Comparison of ENCODE assay signal across 28 cellular contexts in genomic region chr2:229130522-229130921, GRCh38.
DNase-seq lines count a peak whose midpoint lies in the region; TF ChIP-seq lines count a peak whose summit lies in the region.
"Had no signal": no experiment of that assay in that cellular context is flagged by ENCODE, and none has a peak within 500 bp of the region (broad histone marks: within the 10 kb centered on the region; RNA-seq: fewer than 3 reads in every experiment).

No MANE protein-coding gene starts in this region.

- H3K9me3 ChIP-seq in mammary epithelial cell (replicated peaks; ENCODE audit: insufficient read depth, low read length) (no peaks in the 10 kb centered on the region), ascending aorta (no peaks in the 10 kb centered on the region), smooth muscle cell (replicated peaks; ENCODE audit: low read depth) (no peaks in the 10 kb centered on the region), esophagus muscularis mucosa (peaks cover 0 to 2% (median 0%) of the 10 kb centered on the region in 4 donors)
- H3K9me3 ChIP-seq: uterus had no signal

- dilution Hi-C loops in mammary epithelial cell (cut with HindIII; ENCODE audit: low sequenced_read_pairs): no loop called here

- peaks cover 11% of the 10 kb centered on the region for H3K4me1 Mint-ChIP-seq in MCF 10A (ENCODE audit: insufficient read depth, unreplicated experiment)
- H3K4me1 Mint-ChIP-seq: activated CD4-positive, alpha-beta memory T cell treated with anti-CD3 and anti-CD28 coated beads, Interleukin-2, amount 10 ng/mL, durations not matched to agents 7 days and 5 days; activated T-helper 17 cell treated with anti-CD3 and anti-CD28 coated beads, Interleukin-2, amount 50 U/mL, for 72 hours; CD4-positive, CD25-positive, alpha-beta regulatory T cell; central memory CD8-positive, alpha-beta T cell; memory B cell; naive thymus-derived CD4-positive, alpha-beta T cell had no signal

- no peaks in the 10 kb centered on the region for H3K79me2 ChIP-seq in mammary epithelial cell (ENCODE audit: insufficient read depth, low read length)
- no peaks in the 10 kb centered on the region for H3K79me2 ChIP-seq in smooth muscle cell (ENCODE audit: low read depth)

- intact Hi-C loops in MCF 10A (cut with micrococcal nuclease): no loop called here
- intact Hi-C loops in mammary epithelial cell (cut with micrococcal nuclease): loop anchor here (5.0 kb wide), 1 partner anchor 448 kb away; no protein-coding TSS in a partner anchor
- intact Hi-C loops in ascending aorta (cut with DNase I): loop anchor here (5.0 to 10.0 kb wide), 2 partner anchors 314 to 457 kb away; no protein-coding TSS in a partner anchor
- intact Hi-C loops in esophagus muscularis mucosa (cut with DNase I): no loop called here

- TF ChIP-seq EP300 in esophagus muscularis mucosa (IDR thresholded peaks at IDR 0.05): no peak

- H2AFZ ChIP-seq in mammary epithelial cell (ENCODE audit: low read depth, low read length) (no peak overlapping the region), smooth muscle cell (ENCODE audit: low read depth) (no peak overlapping the region)

- H3K36me3 ChIP-seq in mammary epithelial cell (ENCODE audit: insufficient read depth, low read length) (no peaks in the 10 kb centered on the region), ascending aorta (peaks cover 0 to 8% of the 10 kb centered on the region in 2 donors), smooth muscle cell (ENCODE audit: low read depth) (no peaks in the 10 kb centered on the region), esophagus muscularis mucosa (peaks cover 0 to under 1% (median 0%) of the 10 kb centered on the region in 4 donors)
- H3K36me3 ChIP-seq: uterus had no signal

- WGBS in mammary epithelial cell (ENCODE audit: low coverage, missing lambda C conversion rate): 47% methylated on average over 5 of the region's 6 CpGs
- 7% methylated on average over 6 of the region's 6 CpGs for WGBS in smooth muscle cell (ENCODE audit: low lambda C conversion rate)
- WGBS in esophagus muscularis mucosa: 27% methylated on average over 6 of the region's 6 CpGs

- no peak overlapping the region for H3K4me2 ChIP-seq in mammary epithelial cell (ENCODE audit: insufficient read depth, low read depth, low read length)
- peak overlapping the region; percentile 81 for H3K4me2 ChIP-seq in smooth muscle cell
- H3K4me2 ChIP-seq: KMS-11 had no signal

- H3K36me3 Mint-ChIP-seq in MCF 10A (ENCODE audit: insufficient read depth, unreplicated experiment): peaks cover 43% of the 10 kb centered on the region
- H3K36me3 Mint-ChIP-seq: CD4-positive, CD25-positive, alpha-beta regulatory T cell; memory B cell had no signal

- H3K27me3 ChIP-seq in mammary epithelial cell (ENCODE audit: insufficient read depth, low read length): no peaks in the 10 kb centered on the region
- H3K27me3 ChIP-seq in ascending aorta: no peaks in the 10 kb centered on the region
- no peaks in the 10 kb centered on the region for H3K27me3 ChIP-seq in smooth muscle cell (ENCODE audit: low read depth)
- H3K27me3 ChIP-seq in esophagus muscularis mucosa: no peaks in the 10 kb centered on the region
- H3K27me3 ChIP-seq: uterus had no signal

- H3K4me3 ChIP-seq in mammary epithelial cell (replicated peaks in 1 of 3; ENCODE audit: insufficient read depth in 1 of 3, low read depth in 2 of 3, low read length in 3 of 3) (no peak overlapping the region), ascending aorta (no peak overlapping the region), smooth muscle cell (peak overlapping the region; percentile 25), esophagus muscularis mucosa (no peak overlapping the region)
- H3K4me3 ChIP-seq: GM12878, psoas muscle, uterus had no signal

- H3K9me3 Mint-ChIP-seq in MCF 10A (ENCODE audit: unreplicated experiment): peaks cover 6% of the 10 kb centered on the region

- H3K27ac ChIP-seq in mammary epithelial cell (ENCODE audit: insufficient read depth, low read depth, low read length) (no peak overlapping the region), ascending aorta (peak overlapping the region; percentile 43 to 49), smooth muscle cell (ENCODE audit: low read depth) (peak overlapping the region; percentile 92), esophagus muscularis mucosa (replicated peaks in 1 of 4) (no peak overlapping the region)
- H3K27ac ChIP-seq: KMS-11, psoas muscle, uterus had no signal

- H3K27ac Mint-ChIP-seq in MCF 10A (ENCODE audit: low read depth, unreplicated experiment): peak overlapping the region; percentile 31
- H3K27ac Mint-ChIP-seq: activated CD4-positive, alpha-beta memory T cell treated with anti-CD3 and anti-CD28 coated beads, Interleukin-2, amount 10 ng/mL, durations not matched to agents 7 days and 5 days; activated T-helper 17 cell treated with anti-CD3 and anti-CD28 coated beads, Interleukin-2, amount 50 U/mL, for 72 hours; CD4-positive, CD25-positive, alpha-beta regulatory T cell; memory B cell; naive thymus-derived CD4-positive, alpha-beta T cell had no signal

- in situ Hi-C loops in mammary epithelial cell (cut with MboI; ENCODE audit: low sequenced_read_pairs in 2 of 2): no loop called here

- no peaks in the 10 kb centered on the region for H3K27me3 Mint-ChIP-seq in MCF 10A (ENCODE audit: insufficient read depth, unreplicated experiment)
- H3K27me3 Mint-ChIP-seq: activated CD4-positive, alpha-beta memory T cell treated with anti-CD3 and anti-CD28 coated beads, Interleukin-2, amount 10 ng/mL, durations not matched to agents 7 days and 5 days; activated T-helper 17 cell treated with anti-CD3 and anti-CD28 coated beads, Interleukin-2, amount 50 U/mL, for 72 hours; central memory CD8-positive, alpha-beta T cell; memory B cell had no signal

- H3K9ac ChIP-seq in mammary epithelial cell (ENCODE audit: insufficient read depth, low read length): no peak overlapping the region
- H3K9ac ChIP-seq in smooth muscle cell (ENCODE audit: low read depth): peak overlapping the region; percentile 75
- H3K9ac ChIP-seq: KMS-11 had no signal

- H3F3A ChIP-seq in smooth muscle cell (ENCODE audit: low read depth): peaks cover 21% of the 10 kb centered on the region

- POLR2A ChIA-PET in MCF 10A (lab: Yijun Ruan, JAX): interaction anchor here (0.9 kb wide), 1 partner anchor 141 kb away, joined by 3 read pairs; the partner anchor contains the start of gene PID1

- H3K4me1 ChIP-seq in mammary epithelial cell (ENCODE audit: insufficient read depth, low read length) (no peaks in the 10 kb centered on the region), ascending aorta (peaks cover 0 to 15% of the 10 kb centered on the region in 2 donors), smooth muscle cell (ENCODE audit: low read depth) (peaks cover 4% of the 10 kb centered on the region), esophagus muscularis mucosa (peaks cover 0 to 13% (median 8%) of the 10 kb centered on the region in 4 donors)
- H3K4me1 ChIP-seq: psoas muscle, uterus had no signal

- TF ChIP-seq CTCF in MCF 10A (IDR thresholded peaks at IDR 0.05; ENCODE audit: unreplicated experiment): no peak
- TF ChIP-seq CTCF in mammary epithelial cell (conservative IDR thresholded peaks at IDR 0.05 in 1 of 2, IDR thresholded peaks at IDR 0.05 in 1 of 2; ENCODE audit: extremely low read depth in 1 of 2, insufficient read depth in 1 of 2, low read depth in 1 of 2, low read length in 2 of 2): no peak
- TF ChIP-seq CTCF in ascending aorta (IDR thresholded peaks at IDR 0.05): no peak
- no peak for TF ChIP-seq CTCF in smooth muscle cell (IDR thresholded peaks at IDR 0.05; ENCODE audit: borderline replicate concordance, insufficient read depth, poor library complexity, severe bottlenecking)
- no peak for TF ChIP-seq CTCF in esophagus muscularis mucosa (IDR thresholded peaks at IDR 0.05)

- no peak for DNase-seq in MCF 10A (ENCODE audit: unreplicated experiment)
- DNase-seq in mammary epithelial cell: no peak
- DNase-seq in ascending aorta (ENCODE audit: low spot score in 2 of 2): no peak
- DNase-seq in iris pigment epithelial cell (ENCODE audit: low read depth): peak; percentile 2
- DNase-seq in smooth muscle cell (lab: John Stamatoyannopoulos, UW; ENCODE audit: unreplicated experiment): no peak
- no peak for DNase-seq in SHP77 treated with DMSO at 0.1 percent for 48 hours (lab: John Stamatoyannopoulos, UW)
- DNase-seq in activated CD4-positive, alpha-beta T cell treated with anti-CD3 and anti-CD28 coated beads, Interleukin-2, amount 50 U/mL, for 1 hour: no peak
- DNase-seq in esophagus muscularis mucosa (ENCODE audit: extremely low spot score): no peak
- DNase-seq: 8988T; activated CD4-positive, alpha-beta memory T cell treated with anti-CD3 and anti-CD28 coated beads, Interleukin-2, amount 10 ng/mL, durations not matched to agents 7 days and 5 days; activated CD4-positive, CD25-positive, alpha-beta regulatory T cell treated with anti-CD3 and anti-CD28 coated beads, Interleukin-2, amount 50 U/mL, for 72 hours; activated CD8-positive, alpha-beta memory T cell treated with anti-CD3 and anti-CD28 coated beads, Interleukin-2, amount 50 U/mL, for 48 hours; activated naive CD4-positive, alpha-beta T cell treated with anti-CD3 and anti-CD28 coated beads, Interleukin-2, amount 50 U/mL, for 16 hours; aorta; CD4-positive, CD25-positive, alpha-beta regulatory T cell; naive thymus-derived CD4-positive, alpha-beta T cell; NCI-H1417 treated with DMSO at 0.1 percent for 48 hours; NCI-H2171; NCI-H510A; OCI-M1; stimulated activated naive CD4-positive, alpha-beta T cell treated with Interleukin-2 at 50 U/mL for 16 hours; uterus had no signal

- CTCF ChIA-PET in MCF 10A (lab: Yijun Ruan, JAX) (interaction anchor here (0.8 to 14.6 kb wide), 4 partner anchors 28 to 457 kb away, joined by 3 to 248 read pairs (median 18); partner anchors contain the start of gene PID1), mammary epithelial cell (lab: Charles Lee; ENCODE audit: low non-redundant PET) (no interaction called here)

- H4K20me1 ChIP-seq in mammary epithelial cell (ENCODE audit: insufficient read depth, low read length) (no peaks in the 10 kb centered on the region), smooth muscle cell (ENCODE audit: low read depth) (no peaks in the 10 kb centered on the region)

- TF ChIP-seq POLR2A in esophagus muscularis mucosa (IDR thresholded peaks at IDR 0.05; ENCODE audit: low read depth): no peak

- H3K4me3 Mint-ChIP-seq in MCF 10A (ENCODE audit: unreplicated experiment): no peak overlapping the region
- H3K4me3 Mint-ChIP-seq: activated CD4-positive, alpha-beta memory T cell treated with anti-CD3 and anti-CD28 coated beads, Interleukin-2, amount 10 ng/mL, durations not matched to agents 7 days and 5 days; activated T-helper 17 cell treated with anti-CD3 and anti-CD28 coated beads, Interleukin-2, amount 50 U/mL, for 72 hours; central memory CD8-positive, alpha-beta T cell; memory B cell; naive thymus-derived CD4-positive, alpha-beta T cell had no signal

- BruUV-seq in MCF 10A (replicated peaks; lab: Mats Ljungman, UMichigan) (no TSS peak), mammary epithelial cell (replicated peaks; lab: Mats Ljungman, UMichigan) (no TSS peak)

Comparison
In these comparisons a context has a peak if more than half of its experiments do, and no peak if none do; other contexts are left out.
1. intact Hi-C loops: an anchor here in mammary epithelial cell (5.0 kb wide) and ascending aorta (5.0 to 10.0 kb wide); none called in MCF 10A and esophagus muscularis mucosa.
2. H3K27ac ChIP-seq: peak in ascending aorta (2 of 2) and smooth muscle cell (single experiment); none in mammary epithelial cell (single experiment) and esophagus muscularis mucosa (0 of 4).